ENCODE assay signal across 8 cellular contexts in the genomic region with DNA sequence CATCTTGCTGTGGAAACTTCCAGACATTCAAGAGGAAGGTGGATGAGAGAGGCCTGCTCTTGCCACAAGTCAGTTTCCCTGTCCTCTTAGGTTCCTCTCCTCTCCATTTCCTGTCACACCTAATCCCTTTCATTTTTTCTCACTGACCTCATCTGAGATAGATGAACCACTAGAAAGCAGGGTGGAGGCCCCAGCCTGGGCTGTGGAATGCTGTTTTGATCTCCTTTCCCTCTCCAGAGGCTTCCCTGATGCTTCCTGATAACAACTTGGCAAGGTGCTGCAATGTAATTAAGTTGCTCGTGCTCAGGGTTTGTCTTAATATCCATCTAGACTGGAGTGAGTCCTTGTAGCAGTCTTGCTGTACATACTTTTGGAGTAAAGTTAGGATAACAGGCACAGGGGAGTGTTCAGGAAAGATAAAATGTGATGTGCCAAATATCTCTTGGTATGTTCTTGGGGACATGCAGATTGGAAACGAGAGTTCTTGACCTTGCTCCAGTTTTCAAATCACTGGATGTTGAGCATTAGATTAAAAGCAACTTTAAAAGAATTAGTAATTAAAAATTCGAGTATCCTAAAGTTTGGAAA. TPM values are rescaled to one million over a fixed set of nuclear protein-coding genes. Genes with fewer than 3 reads are reported as not detected.
DNase-seq lines count a peak whose midpoint lies in the region; ATAC-seq and TF ChIP-seq lines count a peak whose summit lies in the region.

No MANE protein-coding gene starts in this region.

- H4K8ac ChIP-seq in IMR-90 (ENCODE audit: low read depth in 2 of 2, low read length in 2 of 2), result peak overlapping the region; percentile 62 to 94

- peak overlapping the region; percentile 75 for H3K27ac ChIP-seq in IMR-90 (ENCODE audit: insufficient read depth, low read length)

- peak overlapping the region; percentile 93 for H3K4ac ChIP-seq in IMR-90 (ENCODE audit: low read depth, low read length)

- H2BK120ac ChIP-seq in IMR-90 (ENCODE audit: low read depth, low read length), result peak overlapping the region; percentile 94

- H2AK9ac ChIP-seq in IMR-90 (replicated peaks; ENCODE audit: low read depth, low read length, poor library complexity), result peak overlapping the region; percentile 87

- intact Hi-C loops in IMR-90 (cut with micrococcal nuclease), result loop anchor here (2.0 kb wide), 1 partner anchor 95 kb away; the partner anchor contains the start of genes TCEANC2 and TMEM59

- ATAC-seq in IMR-90 (ENCODE audit: low read depth) (peak; percentile 91), GM18870 (IDR thresholded peaks at IDR 0.05; ENCODE audit: unreplicated experiment) (no peak)

- H3K27me3 Mint-ChIP-seq in brain, result no peaks in the 10 kb centered on the region
- H3K27me3 Mint-ChIP-seq in nephron (ENCODE audit: low read depth), result no peaks in the 10 kb centered on the region

- H4K5ac ChIP-seq in IMR-90 (ENCODE audit: low read depth, low read length), result peak overlapping the region; percentile 70

- WGBS in IMR-90 (ENCODE audit: extremely low coverage in 2 of 2, insufficient read length in 1 of 2), 2 experiments, result no CpG with 5 or more reads among the region's 3 CpGs

- H3K14ac ChIP-seq in IMR-90 (replicated peaks; ENCODE audit: low read depth, low read length), result peak overlapping the region; percentile 92

- H3K18ac ChIP-seq in IMR-90 (ENCODE audit: low read depth, low read length), result peak overlapping the region; percentile 84

- H3K36me3 Mint-ChIP-seq in brain (peaks cover 68% of the 10 kb centered on the region), nephron (ENCODE audit: low read depth) (peaks cover 53% of the 10 kb centered on the region)

- H2BK20ac ChIP-seq in IMR-90 (ENCODE audit: low read depth, low read length), result peak overlapping the region; percentile 92

- H3K23ac ChIP-seq in IMR-90 (ENCODE audit: low read depth, low read length), result peak overlapping the region; percentile 91

- peak overlapping the region; percentile 77; the same call in 2 of the 3 replicates for H2BK15ac ChIP-seq in IMR-90 (ENCODE audit: low read depth, low read length)

- POLR2A ChIA-PET in IMR-90 (lab: Charles Lee; ENCODE audit: unreplicated experiment), result no interaction called here

- peak overlapping the region; percentile 93 for H4K91ac ChIP-seq in IMR-90 (ENCODE audit: insufficient read depth, low read depth, low read length)

- no peak for TF ChIP-seq CTCF in IMR-90 (conservative IDR thresholded peaks at IDR 0.05; ENCODE audit: low read depth, low read length)
- no peak for TF ChIP-seq CTCF in brain (conservative IDR thresholded peaks at IDR 0.05)
- no peak for TF ChIP-seq CTCF in nephron (IDR thresholded peaks at IDR 0.05; ENCODE audit: unreplicated experiment in 3 of 3)

- H3K79me1 ChIP-seq in IMR-90 (ENCODE audit: low read depth in 1 of 2, low read length in 2 of 2), result peaks cover 25 to 38% of the 10 kb centered on the region in 2 experiments

- CTCF ChIA-PET in IMR-90 (lab: Yijun Ruan, JAX), result no interaction called here

- no peaks in the 10 kb centered on the region for H3K9me3 Mint-ChIP-seq in brain
- H3K9me3 Mint-ChIP-seq in nephron, result no peaks in the 10 kb centered on the region

- H3K4me3 Mint-ChIP-seq in brain (no peak overlapping the region), nephron (no peak overlapping the region)

- H2AFZ ChIP-seq in IMR-90 (replicated peaks; ENCODE audit: low read length, poor library complexity), result peak overlapping the region; percentile 70

- H2AK5ac ChIP-seq in IMR-90 (ENCODE audit: low read depth, low read length), result peak overlapping the region; percentile 69

- H3K36me3 ChIP-seq in IMR-90 (ENCODE audit: control insufficient read depth, insufficient read depth, low read length), result peaks cover 29% of the 10 kb centered on the region

- in situ Hi-C loops in Caki2 (cut with HindIII; ENCODE audit: low pct_unique_long_range_greater_than_20kb, low sequenced_read_pairs), result no loop called here
- in situ Hi-C loops in IMR-90 (cut with MboI; ENCODE audit: low sequenced_read_pairs), result no loop called here

- peaks cover 14% of the 10 kb centered on the region for H3K4me1 ChIP-seq in IMR-90 (ENCODE audit: control insufficient read depth, insufficient read depth, low read length)

- no peak overlapping the region for H3K4me3 ChIP-seq in IMR-90 (ENCODE audit: insufficient read depth, low read depth, low read length)

- H3K27me3 ChIP-seq in IMR-90 (ENCODE audit: control insufficient read depth, insufficient read depth, low read length), result no peaks in the 10 kb centered on the region

- DNase-seq in Caki2 (ENCODE audit: low read depth), result peak; percentile 55
- DNase-seq in IMR-90, result peak; percentile 64
- DNase-seq in foreskin melanocyte, result no peak
- DNase-seq in GF-D8 (lab: John Stamatoyannopoulos, UW), result no peak
- no peak for DNase-seq in inferior parietal cortex (ENCODE audit: extremely low spot score)

- peak overlapping the region; percentile 68 for H3K4me2 ChIP-seq in IMR-90 (ENCODE audit: low read depth, low read length)

- H3K27ac Mint-ChIP-seq in brain, result peak overlapping the region in 3 of 5 experiments; percentile 20 to 66 (median 53)
- H3K27ac Mint-ChIP-seq in nephron, result peak overlapping the region; percentile 44 to 76 (median 55)

- no peak for TF ChIP-seq POLR2A in IMR-90 (IDR thresholded peaks at IDR 0.05; ENCODE audit: low read depth, low read length)

- dilution Hi-C loops in IMR-90 (cut with HindIII; ENCODE audit: low sequenced_read_pairs, unreplicated experiment), result no loop called here

- peak overlapping the region; percentile 93 for H2BK5ac ChIP-seq in IMR-90 (ENCODE audit: low read depth, low read length, poor library complexity, severe bottlenecking)

- no peaks in the 10 kb centered on the region; the same call in 1 of the 2 replicates for H3K9me1 ChIP-seq in IMR-90 (ENCODE audit: insufficient read depth, low read length)

- H3K9ac ChIP-seq in IMR-90 (ENCODE audit: low read depth, low read length), result peak overlapping the region; percentile 58; the same call in 1 of the 2 replicates

- BruUV-seq in IMR-90 (replicated peaks; lab: Mats Ljungman, UMichigan), result no TSS peak

- H3K4me1 Mint-ChIP-seq in brain (peaks cover 32% of the 10 kb centered on the region), nephron (peaks cover 15% of the 10 kb centered on the region)

- no peaks in the 10 kb centered on the region for H3K9me3 ChIP-seq in IMR-90 (ENCODE audit: control insufficient read depth, insufficient read depth, low read length)

- H4K20me1 ChIP-seq in IMR-90 (ENCODE audit: insufficient read depth, low read length), result no peaks in the 10 kb centered on the region; the same call in 1 of the 2 replicates

- no peak for TF ChIP-seq RAD21 in IMR-90 (IDR thresholded peaks at IDR 0.05; ENCODE audit: low read length)

- H3K56ac ChIP-seq in IMR-90 (ENCODE audit: extremely low read depth, insufficient read depth, low read length), result peak overlapping the region; percentile 78

TF ChIP-seq in IMR-90, 13 proteins besides CTCF, POLR2A, EP300 and RAD21:
- TF ChIP-seq CEBPB (IDR thresholded peaks at IDR 0.05; ENCODE audit: low read depth, low read length) (no peak), BHLHE40 (IDR thresholded peaks at IDR 0.05; ENCODE audit: low read depth, low read length) (peak; percentile 47; the same call in 1 of the 2 replicates), SMC3 (IDR thresholded peaks at IDR 0.05; ENCODE audit: low read depth, low read length) (no peak), RFX5 (IDR thresholded peaks at IDR 0.05; ENCODE audit: low read depth, low read length) (no peak)

RNA-seq across cellular contexts. Expression of gene LRRC42, which starts 11.2 kb away (rescaled TPM):
- 51.2 and 56.4 TPM in 2 replicates for total RNA-seq in Caki2 (2014; rRNA removed; shearing (Covaris generic); ENCODE audit: low replicate concordance)
- 33.3 and 47.5 TPM in 2 replicates for total RNA-seq in IMR-90 (2012; rRNA removed)
- 38.6 and 39.9 TPM in 2 replicates for polyA plus RNA-seq in IMR-90 (2012; rRNA removed)
- 22.7 and 24.5 TPM in 2 replicates for polyA plus RNA-seq in IMR-90 (2012; cell fraction: cytosol; rRNA removed)
- 11.2 and 23.1 TPM in 2 replicates for polyA plus RNA-seq in IMR-90 (2012; cell fraction: nucleus; rRNA removed; ENCODE audit: low replicate concordance)
- 42.9 TPM for polyA plus RNA-seq in brain (ENCODE audit: insufficient read depth, low read depth, low replicate concordance)

RNA-seq across cellular contexts. Expression of gene IFT25, which starts 11.8 kb away (rescaled TPM):
- 48.5 and 49.9 TPM in 2 replicates for total RNA-seq in Caki2 (2014; rRNA removed; shearing (Covaris generic); ENCODE audit: low replicate concordance)
- 9.1 and 30.0 TPM in 2 replicates for total RNA-seq in IMR-90 (2012; rRNA removed)
- polyA plus RNA-seq in IMR-90 (2012; rRNA removed) (32.4 and 38.0 TPM in 2 replicates), brain (ENCODE audit: insufficient read depth, low read depth, low replicate concordance) (32.2 TPM)
- 2.9 and 8.6 TPM in 2 replicates for polyA plus RNA-seq in IMR-90 (2012; cell fraction: cytosol; rRNA removed)
- 1.4 and 17.9 TPM in 2 replicates for polyA plus RNA-seq in IMR-90 (2012; cell fraction: nucleus; rRNA removed; ENCODE audit: low replicate concordance)

Comparison
In these comparisons a context has a peak if more than half of its experiments do, and no peak if none do; other contexts are left out.
1. DNase-seq: peak in Caki2 (single experiment) and IMR-90 (single experiment); none in foreskin melanocyte (single experiment), GF-D8 (single experiment) and inferior parietal cortex (single experiment).